Comparison of ENCODE assay signal across 20 cellular contexts in genomic region chr3:165522371-165522770, GRCh38.
DNase-seq lines count a peak whose midpoint lies in the region; ATAC-seq and TF ChIP-seq lines count a peak whose summit lies in the region.
"Had no signal": no experiment of that assay in that cellular context is flagged by ENCODE, and none has a peak within 500 bp of the region (broad histone marks: within the 10 kb centered on the region; RNA-seq: fewer than 3 reads in every experiment).

No MANE protein-coding gene starts in this region.

- ATAC-seq in GM23338 (no peak), HG02970 (IDR thresholded peaks at IDR 0.05; ENCODE audit: low FRiP score, unreplicated experiment) (no peak)

- no peaks in the 10 kb centered on the region for H3K27me3 ChIP-seq in GM23338 (ENCODE audit: insufficient read depth)
- H3K27me3 ChIP-seq in neural progenitor cell = no peaks in the 10 kb centered on the region
- H3K27me3 ChIP-seq: BLaER1, MG63, SJSA1 had no signal

- H3K4me3 Mint-ChIP-seq in GM23338 = no peak overlapping the region
- no peak overlapping the region for H3K4me3 Mint-ChIP-seq in neural progenitor cell
- H3K4me3 Mint-ChIP-seq: CD4-positive, CD25-positive, alpha-beta regulatory T cell had no signal

- H3K36me3 ChIP-seq in GM23338 (ENCODE audit: insufficient read depth) (no peaks in the 10 kb centered on the region), neural progenitor cell (no peaks in the 10 kb centered on the region)
- H3K36me3 ChIP-seq: BLaER1, MG63, SJSA1 had no signal

- H3K79me2 ChIP-seq in GM23338 (replicated peaks; ENCODE audit: insufficient read depth) = no peaks in the 10 kb centered on the region
- H3K79me2 ChIP-seq in neural progenitor cell (ENCODE audit: low read depth) = no peaks in the 10 kb centered on the region

- H3K9ac ChIP-seq in neural progenitor cell = no peak overlapping the region
- H3K9ac ChIP-seq: BLaER1 had no signal

- H3F3A ChIP-seq in GM23338 (replicated peaks; ENCODE audit: low read depth) (no peaks in the 10 kb centered on the region), neural progenitor cell (ENCODE audit: low read depth) (no peaks in the 10 kb centered on the region)

- H3K4me3 ChIP-seq in GM23338 = no peak overlapping the region
- no peak overlapping the region for H3K4me3 ChIP-seq in neural progenitor cell
- H3K4me3 ChIP-seq: BLaER1, MG63, SJSA1 had no signal

- no peaks in the 10 kb centered on the region for H3K9me2 ChIP-seq in GM23338 (ENCODE audit: insufficient read depth)

- H2AFZ ChIP-seq in GM23338 (no peak overlapping the region), neural progenitor cell (replicated peaks) (no peak overlapping the region)

- H3K27ac Mint-ChIP-seq in GM23338 = no peak overlapping the region
- H3K27ac Mint-ChIP-seq in neural progenitor cell = no peak overlapping the region
- H3K27ac Mint-ChIP-seq: CD4-positive, CD25-positive, alpha-beta regulatory T cell had no signal

- H3K27me3 Mint-ChIP-seq in GM23338 (ENCODE audit: insufficient read depth, low read depth, poor library complexity) (no peaks in the 10 kb centered on the region), neural progenitor cell (ENCODE audit: insufficient read depth, low read depth) (no peaks in the 10 kb centered on the region)
- H3K27me3 Mint-ChIP-seq: CD4-positive, CD25-positive, alpha-beta regulatory T cell had no signal

- H3K4me1 Mint-ChIP-seq in GM23338 = no peaks in the 10 kb centered on the region
- H3K4me1 Mint-ChIP-seq in neural progenitor cell = peaks cover 4% of the 10 kb centered on the region
- H3K4me1 Mint-ChIP-seq: CD4-positive, CD25-positive, alpha-beta regulatory T cell had no signal

- H4K20me1 ChIP-seq in GM23338 (replicated peaks; ENCODE audit: insufficient read depth) (no peaks in the 10 kb centered on the region), neural progenitor cell (ENCODE audit: low read depth) (no peaks in the 10 kb centered on the region)
- H4K20me1 ChIP-seq: BLaER1 had no signal

- H3K27ac ChIP-seq in GM23338 (ENCODE audit: low read depth) (no peak overlapping the region), neural progenitor cell (no peak overlapping the region)
- H3K27ac ChIP-seq: BLaER1, SJSA1 had no signal

- TF ChIP-seq CTCF in GM23338 (conservative IDR thresholded peaks at IDR 0.05; ENCODE audit: low read depth in 2 of 2) = no peak
- TF ChIP-seq CTCF in neural progenitor cell (IDR thresholded peaks at IDR 0.05) = peak; percentile 20

- no peak overlapping the region for H3K4me2 ChIP-seq in GM23338
- no peak overlapping the region for H3K4me2 ChIP-seq in neural progenitor cell
- H3K4me2 ChIP-seq: BLaER1 had no signal

- H3K4me1 ChIP-seq in GM23338 (ENCODE audit: insufficient read depth) (no peaks in the 10 kb centered on the region), neural progenitor cell (peaks cover 10% of the 10 kb centered on the region)
- H3K4me1 ChIP-seq: BLaER1, SJSA1 had no signal

- DNase-seq in GM23338 (ENCODE audit: low spot score) (peak; percentile 16), NCI-H524 (lab: John Stamatoyannopoulos, UW) (peak; percentile 54 to 83), cerebellar cortex (ENCODE audit: low spot score) (peak; percentile 94), neural progenitor cell (ENCODE audit: low spot score) (peak; percentile 22), nucleus accumbens (lab: John Stamatoyannopoulos, UW) (no peak), NK-92 (lab: John Stamatoyannopoulos, UW; ENCODE audit: unreplicated experiment) (no peak)
- DNase-seq: CD4-positive, CD25-positive, alpha-beta regulatory T cell; DMS153; DND-41; KBM-7; MG63; NCI-H2029 treated with DMSO at 0.1 percent for 48 hours; NCI-H2171; NCI-H345; NCI-H526; OCI-M1; Right ventricle myocardium superior had no signal

- no peaks in the 10 kb centered on the region for H3K9me3 Mint-ChIP-seq in GM23338
- no peaks in the 10 kb centered on the region for H3K9me3 Mint-ChIP-seq in neural progenitor cell

- H3K36me3 Mint-ChIP-seq in GM23338 (ENCODE audit: low read depth) (no peaks in the 10 kb centered on the region), neural progenitor cell (no peaks in the 10 kb centered on the region)
- H3K36me3 Mint-ChIP-seq: CD4-positive, CD25-positive, alpha-beta regulatory T cell had no signal

- H3K9me3 ChIP-seq in neural progenitor cell (ENCODE audit: low read depth) = no peaks in the 10 kb centered on the region
- H3K9me3 ChIP-seq: BLaER1, MG63, SJSA1 had no signal

TF ChIP-seq in GM23338, 12 proteins besides CTCF, POLR2A, EP300 and RAD21 (continues in another document):
- TF ChIP-seq ZNF462 (CRISPR knock-in tag; IDR thresholded peaks at IDR 0.05) = no peak
- TF ChIP-seq EZH2 (IDR thresholded peaks at IDR 0.05; ENCODE audit: low read depth, unreplicated experiment) = no peak
- TF ChIP-seq REST (IDR thresholded peaks at IDR 0.05; ENCODE audit: unreplicated experiment) = no peak

Comparison
In these comparisons a context has a peak if more than half of its experiments do, and no peak if none do; other contexts are left out.
1. DNase-seq: peak in GM23338 (single experiment), NCI-H524 (2 of 2), cerebellar cortex (single experiment) and neural progenitor cell (single experiment); none in nucleus accumbens (0 of 56) and NK-92 (single experiment).